24 cellular contexts compared by ENCODE assay signal in the genomic region with DNA sequence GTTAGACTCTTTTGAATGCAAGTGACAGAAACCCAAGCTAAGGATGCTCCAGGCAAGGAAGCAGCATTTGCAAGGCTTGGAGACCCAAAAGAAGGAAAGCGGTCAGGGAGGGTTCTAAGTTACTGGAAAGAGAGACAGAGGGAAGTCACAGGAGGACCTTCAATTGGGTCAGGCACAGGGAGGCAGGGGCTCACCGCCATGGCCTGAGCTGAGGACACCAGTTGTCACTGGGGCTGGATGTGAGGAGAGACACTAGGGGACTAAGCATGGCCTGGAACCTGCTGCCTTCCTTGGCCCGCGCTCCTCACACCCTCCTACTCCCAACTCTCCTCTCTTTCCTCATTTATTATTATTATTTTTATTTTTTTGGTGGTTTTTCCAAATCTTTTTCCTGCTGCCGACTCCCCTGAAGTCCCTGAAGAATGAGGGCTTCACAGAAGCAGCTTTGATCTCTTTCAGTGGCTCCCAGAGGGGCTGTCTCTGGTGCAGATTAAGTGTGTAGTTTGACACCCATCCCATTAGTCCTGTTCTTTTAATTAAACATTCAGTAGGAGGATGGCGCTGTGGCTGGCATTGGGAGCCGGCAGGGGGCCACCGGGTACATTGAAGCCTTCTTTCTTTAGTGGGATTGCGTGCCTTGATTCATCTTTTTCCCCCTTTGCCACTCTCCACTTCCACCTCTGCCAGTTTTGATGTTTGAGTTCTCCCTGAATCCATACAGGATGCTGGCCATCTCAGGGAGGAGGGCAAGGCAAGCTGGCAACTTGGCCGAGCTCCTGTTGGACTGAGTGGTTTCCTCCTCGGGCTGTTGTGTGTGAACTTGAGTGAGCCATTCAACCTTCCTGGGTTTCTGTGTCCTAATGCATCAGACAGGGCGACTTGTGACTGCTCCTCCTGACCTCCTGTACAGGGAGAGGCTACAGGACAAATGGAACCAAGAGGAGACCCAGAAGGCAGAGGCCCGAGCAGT. TPM values are rescaled to one million over a fixed set of nuclear protein-coding genes. Genes with fewer than 3 reads are reported as not detected.
DNase-seq lines count a peak whose midpoint lies in the region; ATAC-seq, FAIRE-seq and TF ChIP-seq lines count a peak whose summit lies in the region.
"Had no signal": no experiment of that assay in that cellular context is flagged by ENCODE, and none has a peak within 500 bp of the region (broad histone marks: within the 10 kb centered on the region; RNA-seq: fewer than 3 reads in every experiment).

No MANE protein-coding gene starts in this region.

- peak overlapping the region; percentile 53 for H3K18ac ChIP-seq in H1 (ENCODE audit: extremely low read depth, low read length)

- DNase-seq in T-helper 1 cell, result no peak
- peak; percentile 27 for DNase-seq in MG63
- no peak for DNase-seq in H1 (ENCODE audit: low read depth in 1 of 2, low spot score in 2 of 2)
- DNase-seq in stimulated activated effector memory CD8-positive, alpha-beta T cell treated with anti-CD3 and anti-CD28 coated beads, Interleukin-12 subunit alpha, Interleukin-12 subunit beta, amount 100 ng/mL, for 72 hours (ENCODE audit: low spot score in 2 of 2), result no peak
- no peak for DNase-seq in H4 (ENCODE audit: low spot score)
- DNase-seq in DMS53 treated with DMSO at 0.1 percent for 48 hours (lab: John Stamatoyannopoulos, UW; ENCODE audit: unreplicated experiment), result no peak
- DNase-seq in NCI-H748 (lab: John Stamatoyannopoulos, UW; ENCODE audit: unreplicated experiment), result no peak
- DNase-seq: NCI-H187 treated with DMSO at 0.1 percent for 48 hours; NCI-H226; nucleus accumbens; stimulated activated CD4-positive, alpha-beta T cell treated with anti-CD3 and anti-CD28 coated beads, Interleukin-4, amount 100 ng/mL, for 1 hour; stomach; upper lobe of right lung had no signal

- H3K4me3 ChIP-seq in MG63 (no peak overlapping the region), H1 (ENCODE audit: extremely low read depth in 1 of 4, insufficient read depth in 2 of 4, low read depth in 3 of 4, low read length in 4 of 4) (peak overlapping the region in 3 of 4 experiments; percentile 7 to 30 (median 23); a peak in 3 of 8 replicates)
- H3K4me3 ChIP-seq: adrenal gland, breast epithelium, heart left ventricle, SJSA1, stomach, upper lobe of right lung had no signal

- peak overlapping the region; percentile 92 for H2BK20ac ChIP-seq in H1 (ENCODE audit: low read length)

- no peak overlapping the region for H3K27ac ChIP-seq in H1 (ENCODE audit: low read depth, low read length)
- H3K27ac ChIP-seq: breast epithelium, heart left ventricle, KMS-11, SJSA1, stomach had no signal

- no peak overlapping the region for H3K23ac ChIP-seq in H1 (ENCODE audit: insufficient read length)

- TF ChIP-seq RAD21 in H1 (IDR thresholded peaks at IDR 0.05 in 1 of 2, conservative IDR thresholded peaks at IDR 0.05 in 1 of 2; ENCODE audit: low read depth in 2 of 2, low read length in 2 of 2), result no peak

- no peak for TF ChIP-seq CTCF in H1 (IDR thresholded peaks at IDR 0.05; ENCODE audit: control extremely low read depth in 1 of 3, insufficient read depth in 1 of 3, low read depth in 1 of 3, low read length in 3 of 3)

- H3K36me3 ChIP-seq in MG63 (peaks cover 14% of the 10 kb centered on the region), H1 (ENCODE audit: control insufficient read depth in 2 of 4, insufficient read depth in 4 of 4, low read length in 3 of 4) (no peaks in the 10 kb centered on the region)
- H3K36me3 ChIP-seq: adrenal gland, BE2C, breast epithelium, SJSA1 had no signal

- H2BK5ac ChIP-seq in H1 (ENCODE audit: low read depth, low read length), result peak overlapping the region; percentile 74; the same call in 1 of the 2 replicates

- H4K8ac ChIP-seq in H1 (ENCODE audit: extremely low read depth, insufficient read depth, low read length), result no peak overlapping the region

- no peaks in the 10 kb centered on the region for H3K9me3 Mint-ChIP-seq in T-helper 1 cell treated with Interleukin-12 subunit alpha and Interleukin-12 subunit beta and Interleukin-4 antibody, amounts not matched to agents 30 μg/mL and 1 μg/mL, for 36 hours
- H3K9me3 Mint-ChIP-seq in stimulated activated effector memory CD8-positive, alpha-beta T cell treated with anti-CD3 and anti-CD28 coated beads, Interleukin-12 subunit alpha, Interleukin-12 subunit beta, amount 100 ng/mL, for 72 hours, result no peaks in the 10 kb centered on the region
- H3K9me3 Mint-ChIP-seq: activated T-helper 2 cell treated with anti-CD3 and anti-CD28 coated beads, Interferon-gamma antibody, Interleukin-2, Interleukin-4, amounts not matched to agents 10 μg/mL and 5 μg/mL and 100 μg/mL, durations not matched to agents 14 hours and 24 hours and 36 hours; dendritic cell treated with granulocyte-macrophage colony-stimulating factor and Interleukin-4, amounts not matched to agents 40 ng/mL and 50 ng/mL, for 4 days had no signal

- H2AFZ ChIP-seq in H1 (ENCODE audit: low read length), result no peak overlapping the region

- H3K14ac ChIP-seq in H1 (ENCODE audit: insufficient read length), result no peak overlapping the region

- no peak overlapping the region for H2BK120ac ChIP-seq in H1 (replicated peaks; ENCODE audit: low read depth, low read length)

- peaks cover 30 to 58% (median 40%) of the 10 kb centered on the region in 4 experiments for H3K4me1 ChIP-seq in H1 (replicated peaks in 1 of 4; ENCODE audit: control insufficient read depth in 3 of 4, insufficient read depth in 4 of 4, low read length in 3 of 4)
- H3K4me1 ChIP-seq: breast epithelium, SJSA1 had no signal

- H3K4me2 ChIP-seq in H1 (ENCODE audit: insufficient read depth in 1 of 2, low read depth in 2 of 2, low read length in 2 of 2), result peak overlapping the region; percentile 55 to 64
- H3K4me2 ChIP-seq: KMS-11 had no signal

- H3K4me3 Mint-ChIP-seq in T-helper 1 cell treated with Interleukin-12 subunit alpha and Interleukin-12 subunit beta and Interleukin-4 antibody, amounts not matched to agents 30 μg/mL and 1 μg/mL, for 36 hours, result no peak overlapping the region
- H3K4me3 Mint-ChIP-seq in stimulated activated effector memory CD8-positive, alpha-beta T cell treated with anti-CD3 and anti-CD28 coated beads, Interleukin-12 subunit alpha, Interleukin-12 subunit beta, amount 100 ng/mL, for 72 hours, result no peak overlapping the region
- H3K4me3 Mint-ChIP-seq: dendritic cell treated with granulocyte-macrophage colony-stimulating factor and Interleukin-4, amounts not matched to agents 40 ng/mL and 50 ng/mL, for 4 days had no signal

- H4K5ac ChIP-seq in H1 (ENCODE audit: insufficient read length, low read depth, low read length), result peak overlapping the region; percentile 0

- no peak for TF ChIP-seq POLR2A in H1 (IDR thresholded peaks at IDR 0.05; ENCODE audit: control extremely low read depth in 1 of 2, low read depth in 2 of 2, low read length in 2 of 2)

- H3K9me3 ChIP-seq in MG63 (no peaks in the 10 kb centered on the region), H1 (ENCODE audit: insufficient read depth in 2 of 2, low read depth in 1 of 2, low read length in 1 of 2) (no peaks in the 10 kb centered on the region)
- H3K9me3 ChIP-seq: adrenal gland, BE2C, breast epithelium, heart left ventricle, SJSA1, stomach, upper lobe of right lung had no signal

- no peak for FAIRE-seq in H1 (lab: Jason Lieb, UNC)
- FAIRE-seq: G401.6 had no signal

- H2AK5ac ChIP-seq in H1 (ENCODE audit: low read depth, low read length), result peak overlapping the region; percentile 87; the same call in 1 of the 2 replicates

- no peak overlapping the region for H3K9ac ChIP-seq in H1 (replicated peaks in 1 of 4; ENCODE audit: extremely low read depth in 1 of 4, low read depth in 3 of 4, low read length in 3 of 4)
- H3K9ac ChIP-seq: KMS-11 had no signal

- H4K91ac ChIP-seq in H1 (replicated peaks; ENCODE audit: insufficient read length, low read length), result peak overlapping the region; percentile 54

- POLR2A ChIA-PET in H1 (lab: Charles Lee; ENCODE audit: partially characterized antibody), result interaction anchor here (1.0 to 2.2 kb wide), 7 partner anchors 11 to 188 kb away, joined by 3 to 9 read pairs (median 5); a partner anchor contains a TSS

- H3K79me1 ChIP-seq in H1 (ENCODE audit: low read depth, low read length), result no peaks in the 10 kb centered on the region

- peaks cover 12% of the 10 kb centered on the region for H3K36me3 Mint-ChIP-seq in T-helper 1 cell treated with Interleukin-12 subunit alpha and Interleukin-12 subunit beta and Interleukin-4 antibody, amounts not matched to agents 30 μg/mL and 1 μg/mL, for 36 hours (ENCODE audit: low read depth)
- peaks cover 43% of the 10 kb centered on the region for H3K36me3 Mint-ChIP-seq in stimulated activated effector memory CD8-positive, alpha-beta T cell treated with anti-CD3 and anti-CD28 coated beads, Interleukin-12 subunit alpha, Interleukin-12 subunit beta, amount 100 ng/mL, for 72 hours

- no peak overlapping the region for H3K56ac ChIP-seq in H1 (replicated peaks; ENCODE audit: insufficient read length, low read depth, low read length)

- H2BK12ac ChIP-seq in H1 (ENCODE audit: low read depth, low read length), result peak overlapping the region; percentile 80; the same call in 1 of the 2 replicates

- CTCF ChIA-PET in H1 (lab: Charles Lee; ENCODE audit: partially characterized antibody), result interaction anchor here (0.9 to 28.0 kb wide), 12 partner anchors 8 to 233 kb away, joined by 3 to 397 read pairs (median 8); no protein-coding TSS in a partner anchor

- WGBS in H1 (ENCODE audit: extremely low coverage in 1 of 2, insufficient coverage in 1 of 2, insufficient read length in 1 of 2, insufficient replicate concordance in 2 of 2, low coverage in 1 of 2, low lambda C conversion rate in 2 of 2, missing lambda C conversion rate in 1 of 2), 2 experiments, result 77% methylated on average over 13 of the region's 13 CpGs; no CpG with 5 or more reads in 1 of the 2 experiments

- H3K79me2 ChIP-seq in H1 (ENCODE audit: control insufficient read depth in 1 of 2, insufficient read depth in 2 of 2, low read length in 2 of 2), result no peaks in the 10 kb centered on the region

- H3K23me2 ChIP-seq in H1 (ENCODE audit: low read depth, low read length), result no peaks in the 10 kb centered on the region

- H3K27me3 Mint-ChIP-seq in T-helper 1 cell treated with Interleukin-12 subunit alpha and Interleukin-12 subunit beta and Interleukin-4 antibody, amounts not matched to agents 30 μg/mL and 1 μg/mL, for 36 hours (ENCODE audit: low read depth), result no peaks in the 10 kb centered on the region
- H3K27me3 Mint-ChIP-seq: dendritic cell treated with granulocyte-macrophage colony-stimulating factor and Interleukin-4, amounts not matched to agents 40 ng/mL and 50 ng/mL, for 4 days had no signal

- peaks cover 0 to 4% of the 10 kb centered on the region in 2 experiments for H4K20me1 ChIP-seq in H1 (replicated peaks in 1 of 2; ENCODE audit: control insufficient read depth in 1 of 2, insufficient read depth in 2 of 2, low read length in 2 of 2)

- H3K27me3 ChIP-seq in MG63 (no peaks in the 10 kb centered on the region), H1 (replicated peaks in 1 of 4; ENCODE audit: control insufficient read depth in 3 of 4, extremely low read depth in 1 of 4, insufficient read depth in 3 of 4, low read length in 3 of 4) (peaks cover 0 to 12% (median 4%) of the 10 kb centered on the region in 4 experiments; a peak in 3 of 7 replicates)
- H3K27me3 ChIP-seq: adrenal gland, BE2C, breast epithelium, heart left ventricle, SJSA1, stomach, upper lobe of right lung had no signal

- peak overlapping the region; percentile 75; the same call in 1 of the 2 replicates for H2BK15ac ChIP-seq in H1 (ENCODE audit: low read length)

- peak overlapping the region; percentile 46 for H3K27ac Mint-ChIP-seq in T-helper 1 cell treated with Interleukin-12 subunit alpha and Interleukin-12 subunit beta and Interleukin-4 antibody, amounts not matched to agents 30 μg/mL and 1 μg/mL, for 36 hours
- H3K27ac Mint-ChIP-seq in stimulated activated effector memory CD8-positive, alpha-beta T cell treated with anti-CD3 and anti-CD28 coated beads, Interleukin-12 subunit alpha, Interleukin-12 subunit beta, amount 100 ng/mL, for 72 hours, result peak overlapping the region; percentile 62
- H3K27ac Mint-ChIP-seq: activated T-helper 2 cell treated with anti-CD3 and anti-CD28 coated beads, Interferon-gamma antibody, Interleukin-2, Interleukin-4, amounts not matched to agents 10 μg/mL and 5 μg/mL and 100 μg/mL, durations not matched to agents 14 hours and 24 hours and 36 hours; dendritic cell treated with granulocyte-macrophage colony-stimulating factor and Interleukin-4, amounts not matched to agents 40 ng/mL and 50 ng/mL, for 4 days had no signal

- H3K4ac ChIP-seq in H1 (replicated peaks; ENCODE audit: insufficient read length, low read depth, low read length), result no peak overlapping the region

- TF ChIP-seq EP300 in H1 (IDR thresholded peaks at IDR 0.05; ENCODE audit: borderline replicate concordance in 1 of 2, low read depth in 2 of 2, low read length in 2 of 2), result no peak

- ATAC-seq in stimulated activated effector memory CD8-positive, alpha-beta T cell treated with anti-CD3 and anti-CD28 coated beads, Interleukin-12 subunit alpha, Interleukin-12 subunit beta, amount 100 ng/mL, for 72 hours, result no peak
- ATAC-seq: Panc1 had no signal

- peaks cover 25% of the 10 kb centered on the region for H3K4me1 Mint-ChIP-seq in T-helper 1 cell treated with Interleukin-12 subunit alpha and Interleukin-12 subunit beta and Interleukin-4 antibody, amounts not matched to agents 30 μg/mL and 1 μg/mL, for 36 hours (ENCODE audit: low read depth)
- peaks cover 20% of the 10 kb centered on the region for H3K4me1 Mint-ChIP-seq in stimulated activated effector memory CD8-positive, alpha-beta T cell treated with anti-CD3 and anti-CD28 coated beads, Interleukin-12 subunit alpha, Interleukin-12 subunit beta, amount 100 ng/mL, for 72 hours

RNA-seq across cellular contexts. Expression of a gene that starts 59.3 kb away (rescaled TPM):
- 6.6 and 7.2 TPM in 2 replicates for total RNA-seq in MG63 (2014; rRNA removed; shearing (Covaris generic); ENCODE audit: low replicate concordance)
- 81.7 and 84.9 TPM in 2 replicates for total RNA-seq in H1 (2021; fragmentation: NEBNext Ultra II Directional; extraction: Animal tissue kit (Norgen Biotek cat#: 25700))
- 10.0 and 10.8 TPM in 2 replicates for polyA plus RNA-seq in H1 (2011; rRNA removed)
- 12.8 TPM for polyA plus RNA-seq in H1 (2011; cell fraction: cytosol; rRNA removed)
- polyA plus RNA-seq in H1 (2011; cell fraction: nucleus; rRNA removed), result 23.1 TPM
- polyA plus RNA-seq in H1 (2012, experiment 1 of 2), result 9.8 to 13.2 TPM (median 11.4 TPM) in 4 replicates
- 2.0 TPM for polyA plus RNA-seq in H1 (2012, experiment 2 of 2)
- 20.5 TPM for polyA plus RNA-seq in H1 (2013, experiment 1 of 2)
- polyA plus RNA-seq in H1 (2013, experiment 2 of 2), result 18.6 TPM
- polyA minus RNA-seq in H1 (2011; rRNA and poly(A)+ RNA removed), result 75.0 and 83.5 TPM in 2 replicates
- polyA minus RNA-seq in H1 (2011; cell fraction: cytosol; rRNA and poly(A)+ RNA removed), result 26.9 TPM
- 109 TPM for polyA minus RNA-seq in H1 (2011; cell fraction: nucleus; rRNA and poly(A)+ RNA removed)
- 3.6 and 5.9 TPM in 2 replicates for total RNA-seq in H4 (2014; rRNA removed; shearing (Covaris generic))

Comparison
In these comparisons a context has a peak if more than half of its experiments do, and no peak if none do; other contexts are left out.
1. RNA of a gene that starts 59.3 kb away (total RNA-seq): 81.7 to 84.9 TPM in H1; 6.6 to 7.2 TPM in MG63 and 3.6 to 5.9 TPM in H4; every median in the first group is over 10 times any median in the second.